ENCODE assay signal across 23 cellular contexts in the genomic region with DNA sequence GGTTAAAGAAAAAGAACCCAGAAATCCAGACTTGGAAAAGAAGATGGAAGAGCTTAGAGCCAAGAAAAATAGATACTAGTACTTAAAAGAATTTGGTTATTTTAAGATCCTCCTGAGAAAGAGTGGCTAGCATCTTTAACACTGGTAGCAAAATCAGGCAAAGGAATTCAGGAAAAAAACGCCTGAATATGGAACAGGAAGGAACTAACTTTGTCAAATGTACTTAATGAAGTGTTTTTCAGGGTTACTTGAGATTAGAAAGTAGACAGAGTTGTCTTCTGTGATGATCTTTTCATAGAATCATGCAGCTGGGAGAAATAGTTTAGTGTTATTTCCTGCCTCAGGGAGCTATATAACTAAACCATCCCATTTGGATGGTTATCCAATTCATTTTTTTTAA.
"Had no signal": no experiment of that assay in that cellular context is flagged by ENCODE, and none has a peak within 500 bp of the region (broad histone marks: within the 10 kb centered on the region; RNA-seq: fewer than 3 reads in every experiment).

No MANE protein-coding gene starts in this region.

- H3K4me1 ChIP-seq: colonic mucosa had no signal

- H3K9me3 ChIP-seq: colonic mucosa, tibial artery had no signal

- H3K27ac ChIP-seq: cardiac muscle cell, colonic mucosa had no signal

- H3K27me3 ChIP-seq: cardiac muscle cell, colonic mucosa, tibial artery had no signal

- H3K4me3 Mint-ChIP-seq: activated naive CD8-positive, alpha-beta T cell treated with anti-CD3 and anti-CD28 coated beads for 36 hours; activated T-helper 1 cell treated with anti-CD3 and anti-CD28 coated beads, Interleukin-12 subunit alpha, Interleukin-12 subunit beta, Interleukin-2, Interleukin-4 antibody, amounts not matched to agents 30 ng/mL and 10 ng/mL and 1 ng/mL, durations not matched to agents 14 hours and 24 hours and 36 hours; nephron; T-helper 1 cell treated with Interleukin-12 subunit alpha and Interleukin-12 subunit beta and Interleukin-4 antibody, amounts not matched to agents 30 μg/mL and 1 μg/mL, for 36 hours had no signal

- H3K4me1 Mint-ChIP-seq: activated naive CD8-positive, alpha-beta T cell treated with anti-CD3 and anti-CD28 coated beads for 36 hours had no signal

- H3K9me3 Mint-ChIP-seq: activated naive CD8-positive, alpha-beta T cell treated with anti-CD3 and anti-CD28 coated beads for 36 hours; activated T-helper 1 cell treated with anti-CD3 and anti-CD28 coated beads, Interleukin-12 subunit alpha, Interleukin-12 subunit beta, Interleukin-2, Interleukin-4 antibody, amounts not matched to agents 30 ng/mL and 10 ng/mL and 1 ng/mL, durations not matched to agents 14 hours and 24 hours and 36 hours; nephron; T-helper 1 cell treated with Interleukin-12 subunit alpha and Interleukin-12 subunit beta and Interleukin-4 antibody, amounts not matched to agents 30 μg/mL and 1 μg/mL, for 36 hours had no signal

- ATAC-seq: esophagus mucosa; left colon; stimulated activated naive CD8-positive, alpha-beta T cell treated with anti-CD3 and anti-CD28 coated beads, Interleukin-15, Interleukin-2, amounts not matched to agents 100 U/mL and 50 U/mL, for 24 hours had no signal

- H3K27ac Mint-ChIP-seq: activated naive CD8-positive, alpha-beta T cell treated with anti-CD3 and anti-CD28 coated beads for 36 hours; activated T-helper 1 cell treated with anti-CD3 and anti-CD28 coated beads, Interleukin-12 subunit alpha, Interleukin-12 subunit beta, Interleukin-2, Interleukin-4 antibody, amounts not matched to agents 30 ng/mL and 10 ng/mL and 1 ng/mL, durations not matched to agents 14 hours and 24 hours and 36 hours; nephron; T-helper 1 cell treated with Interleukin-12 subunit alpha and Interleukin-12 subunit beta and Interleukin-4 antibody, amounts not matched to agents 30 μg/mL and 1 μg/mL, for 36 hours had no signal

- H3K4me3 ChIP-seq: cardiac muscle cell, colonic mucosa, lung, tibial artery had no signal

- H3K36me3 Mint-ChIP-seq: activated naive CD8-positive, alpha-beta T cell treated with anti-CD3 and anti-CD28 coated beads for 36 hours had no signal

- DNase-seq: activated CD4-positive, CD25-positive, alpha-beta regulatory T cell treated with anti-CD3 and anti-CD28 coated beads, Interleukin-2, amount 50 U/mL, for 72 hours; activated gamma-delta T cell treated with Interleukin-2 at 50 U/mL for 16 hours; activated naive CD8-positive, alpha-beta T cell treated with anti-CD3 and anti-CD28 coated beads for 36 hours; amniotic stem cell; colonic mucosa; effector CD4-positive, alpha-beta T cell; foreskin fibroblast; hypothalamus; islet precursor cell; left colon; midbrain; nucleus accumbens; stimulated activated CD4-positive, alpha-beta T cell treated with anti-CD3 and anti-CD28 coated beads, Interleukin-2, amount 100 ng/mL, for 24 hours; stimulated activated naive CD8-positive, alpha-beta T cell treated with anti-CD3 and anti-CD28 coated beads, Interleukin-15, Interleukin-2, amounts not matched to agents 100 U/mL and 50 U/mL, for 24 hours; substantia nigra; tibial artery had no signal

- FAIRE-seq: urothelium cell line had no signal

- H3K36me3 ChIP-seq: cardiac muscle cell, colonic mucosa, tibial artery had no signal
